ENCODE assay signal across 1 cellular context in genomic region chr20:50202677-50203076, GRCh38.
TF ChIP-seq lines count a peak whose summit lies in the region.

No MANE protein-coding gene starts in this region.

TF ChIP-seq in K562, 482 proteins besides CTCF, POLR2A, EP300 and RAD21:
- peak; percentile 85 for TF ChIP-seq ESRRA (IDR thresholded peaks at IDR 0.05; ENCODE audit: borderline replicate concordance, low read depth)
- TF ChIP-seq MEIS2 (IDR thresholded peaks at IDR 0.05; ENCODE audit: partially characterized antibody), result no peak
- no peak for TF ChIP-seq SP2 (IDR thresholded peaks at IDR 0.05; ENCODE audit: extremely low read depth, low read depth, low read length, poor library complexity, severe bottlenecking)
- TF ChIP-seq CUX1 (CRISPR knock-in tag; IDR thresholded peaks at IDR 0.05), result no peak
